ENCODE assay signal across 8 cellular contexts in the genomic region with DNA sequence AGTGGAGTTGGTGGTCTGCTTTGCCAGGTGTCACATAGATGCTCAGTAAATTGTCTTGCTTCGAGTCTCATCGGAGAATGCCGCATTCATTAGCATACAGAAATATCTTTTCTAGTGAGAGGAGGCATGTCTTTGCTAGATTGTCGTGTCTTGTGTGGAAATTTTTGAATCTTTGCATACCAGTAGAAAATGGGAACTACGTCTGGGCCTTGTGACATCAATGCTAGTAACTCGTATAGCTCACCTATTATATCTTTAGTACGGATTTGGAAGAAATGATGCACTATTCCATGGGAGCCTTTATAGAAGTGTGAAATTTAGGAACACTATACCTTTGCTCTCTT. TPM values are rescaled to one million over a fixed set of nuclear protein-coding genes. Genes with fewer than 3 reads are reported as not detected.
DNase-seq lines count a peak whose midpoint lies in the region; ATAC-seq lines count a peak whose summit lies in the region.

No MANE protein-coding gene starts in this region.

- H3K4me1 ChIP-seq in BLaER1: peaks cover 25% of the 10 kb centered on the region

- H3K27me3 Mint-ChIP-seq in activated T-helper 17 cell treated with anti-CD3 and anti-CD28 coated beads, Interleukin-2, amount 50 U/mL, for 72 hours: no peaks in the 10 kb centered on the region
- H3K27me3 Mint-ChIP-seq in immature natural killer cell (ENCODE audit: low read depth in 3 of 3): peaks cover 0 to 2% (median 2%) of the 10 kb centered on the region in 3 donors

- peaks cover 48% of the 10 kb centered on the region for H3K36me3 Mint-ChIP-seq in activated T-helper 17 cell treated with anti-CD3 and anti-CD28 coated beads, Interleukin-2, amount 50 U/mL, for 72 hours (ENCODE audit: low read depth)
- peaks cover 10 to 12% (median 10%) of the 10 kb centered on the region in 3 donors for H3K36me3 Mint-ChIP-seq in immature natural killer cell

- H3K9ac ChIP-seq in BLaER1: peak overlapping the region; percentile 97

- ATAC-seq in GM19395 (IDR thresholded peaks at IDR 0.05; ENCODE audit: unreplicated experiment): peak; percentile 30
- ATAC-seq in HG03469 (IDR thresholded peaks at IDR 0.05; ENCODE audit: unreplicated experiment): peak; percentile 14
- ATAC-seq in activated T-helper 17 cell treated with anti-CD3 and anti-CD28 coated beads, Interleukin-2, amount 50 U/mL, for 72 hours (replicated peaks): no peak

- H3K4me1 Mint-ChIP-seq in activated T-helper 17 cell treated with anti-CD3 and anti-CD28 coated beads, Interleukin-2, amount 50 U/mL, for 72 hours: peaks cover 5% of the 10 kb centered on the region
- peaks cover 40 to 61% of the 10 kb centered on the region in 2 donors for H3K4me1 Mint-ChIP-seq in immature natural killer cell

- no peaks in the 10 kb centered on the region for H3K27me3 ChIP-seq in BLaER1

- peak overlapping the region; percentile 96 for H3K4me3 Mint-ChIP-seq in activated T-helper 17 cell treated with anti-CD3 and anti-CD28 coated beads, Interleukin-2, amount 50 U/mL, for 72 hours
- H3K4me3 Mint-ChIP-seq in immature natural killer cell: peak overlapping the region; percentile 88 to 97 (median 94)

- H3K4me2 ChIP-seq in BLaER1: peak overlapping the region; percentile 74

- H3K27ac Mint-ChIP-seq in activated T-helper 17 cell treated with anti-CD3 and anti-CD28 coated beads, Interleukin-2, amount 50 U/mL, for 72 hours: peak overlapping the region; percentile 93
- peak overlapping the region; percentile 78 to 95 (median 88) for H3K27ac Mint-ChIP-seq in immature natural killer cell

- DNase-seq in immature natural killer cell: no peak
- DNase-seq in superior temporal gyrus (ENCODE audit: extremely low spot score): peak; percentile 50
- DNase-seq in DMS 273 (lab: John Stamatoyannopoulos, UW; ENCODE audit: unreplicated experiment): no peak
- DNase-seq in stimulated activated naive CD4-positive, alpha-beta T cell (lab: John Stamatoyannopoulos, UW): no peak

- peak overlapping the region; percentile 92 for H3K4me3 ChIP-seq in BLaER1

- peaks cover 37% of the 10 kb centered on the region for H3K36me3 ChIP-seq in BLaER1

- no peaks in the 10 kb centered on the region for H3K9me3 Mint-ChIP-seq in activated T-helper 17 cell treated with anti-CD3 and anti-CD28 coated beads, Interleukin-2, amount 50 U/mL, for 72 hours
- H3K9me3 Mint-ChIP-seq in immature natural killer cell: no peaks in the 10 kb centered on the region

- peak overlapping the region; percentile 96 for H3K27ac ChIP-seq in BLaER1

- no peaks in the 10 kb centered on the region for H3K9me3 ChIP-seq in BLaER1

- H4K20me1 ChIP-seq in BLaER1: peaks cover 55% of the 10 kb centered on the region

RNA-seq across cellular contexts. Expression of a gene that starts 0.8 kb away (rescaled TPM):
- total RNA-seq in activated T-helper 17 cell treated with anti-CD3 and anti-CD28 coated beads, Interleukin-2, amount 50 U/mL, for 72 hours: 10 to 100 TPM; 50.1 to 57.6 TPM
- 10 to 100 TPM; 46.1 to 80.9 (median 68.8) TPM for polyA plus RNA-seq in immature natural killer cell
